In genomic region chr3:142029052-142029642, GRCh38 we compare ENCODE assay signal across 7 cellular contexts.
DNase-seq lines count a peak whose midpoint lies in the region; ATAC-seq and TF ChIP-seq lines count a peak whose summit lies in the region.

No MANE protein-coding gene starts in this region.

- TF ChIP-seq POLR2A in erythroblast (IDR thresholded peaks at IDR 0.05; ENCODE audit: low read length), result peak; percentile 69

- CTCF ChIA-PET in activated CD8-positive, alpha-beta memory T cell treated with anti-CD3 and anti-CD28 coated beads, Interleukin-2, amount 10 ng/mL, durations not matched to agents 7 days and 5 days (lab: Charles Lee), result interaction anchor here (1.1 kb wide), 1 partner anchor 8 kb away, joined by 3 read pairs; no protein-coding TSS in a partner anchor

- H3K27me3 Mint-ChIP-seq in activated CD8-positive, alpha-beta memory T cell treated with anti-CD3 and anti-CD28 coated beads, Interleukin-2, amount 10 ng/mL, durations not matched to agents 7 days and 5 days, result no peaks in the 10 kb centered on the region

- H3F3A ChIP-seq in smooth muscle cell (ENCODE audit: low read depth), result no peaks in the 10 kb centered on the region

- H3K4me1 ChIP-seq in HUES48 (ENCODE audit: control insufficient read depth, insufficient read depth, low read length), result peaks cover 27% of the 10 kb centered on the region
- H3K4me1 ChIP-seq in smooth muscle cell (ENCODE audit: low read depth), result peaks cover 5% of the 10 kb centered on the region

- H3K4me1 Mint-ChIP-seq in activated CD8-positive, alpha-beta memory T cell treated with anti-CD3 and anti-CD28 coated beads, Interleukin-2, amount 10 ng/mL, durations not matched to agents 7 days and 5 days, result peaks cover 16% of the 10 kb centered on the region

- H3K36me3 ChIP-seq in HUES48 (ENCODE audit: control insufficient read depth, insufficient read depth, low read length) (peaks cover 4% of the 10 kb centered on the region), smooth muscle cell (ENCODE audit: low read depth) (no peaks in the 10 kb centered on the region)

- no peaks in the 10 kb centered on the region for H3K9me3 Mint-ChIP-seq in activated CD8-positive, alpha-beta memory T cell treated with anti-CD3 and anti-CD28 coated beads, Interleukin-2, amount 10 ng/mL, durations not matched to agents 7 days and 5 days (ENCODE audit: low read depth)

- DNase-seq in GM20000 (ENCODE audit: low spot score), result peak; percentile 28
- DNase-seq in erythroblast (lab: John Stamatoyannopoulos, UW), result peak; percentile 93 to 95
- no peak for DNase-seq in smooth muscle cell (lab: John Stamatoyannopoulos, UW; ENCODE audit: unreplicated experiment)
- no peak for DNase-seq in GF-D8 (lab: John Stamatoyannopoulos, UW)
- no peak for DNase-seq in activated CD4-positive, alpha-beta T cell treated with anti-CD3 and anti-CD28 coated beads for 4 hours
- no peak for DNase-seq in activated CD8-positive, alpha-beta memory T cell treated with anti-CD3 and anti-CD28 coated beads, Interleukin-2, amount 10 ng/mL, durations not matched to agents 7 days and 5 days

- H3K27ac Mint-ChIP-seq in activated CD8-positive, alpha-beta memory T cell treated with anti-CD3 and anti-CD28 coated beads, Interleukin-2, amount 10 ng/mL, durations not matched to agents 7 days and 5 days, result no peak overlapping the region

- ATAC-seq in activated CD8-positive, alpha-beta memory T cell treated with anti-CD3 and anti-CD28 coated beads, Interleukin-2, amount 10 ng/mL, durations not matched to agents 7 days and 5 days, result no peak

- peak overlapping the region; percentile 81 for H2AFZ ChIP-seq in smooth muscle cell (ENCODE audit: low read depth)

- H3K79me2 ChIP-seq in smooth muscle cell (ENCODE audit: low read depth), result peaks cover 16% of the 10 kb centered on the region

- 44% methylated on average over 3 of the region's 3 CpGs for WGBS in smooth muscle cell (ENCODE audit: low lambda C conversion rate)

- 0 out of 2 replicates have a peak overlapping the region, but pooled peaks have one; percentile 10 for H3K9ac ChIP-seq in HUES48 (ENCODE audit: low read depth, low read length)
- H3K9ac ChIP-seq in smooth muscle cell (ENCODE audit: low read depth), result no peak overlapping the region

- no peaks in the 10 kb centered on the region for H4K20me1 ChIP-seq in smooth muscle cell (ENCODE audit: low read depth)

- H3K27ac ChIP-seq in HUES48 (ENCODE audit: low read depth, low read length), result peak overlapping the region; percentile 69
- no peak overlapping the region for H3K27ac ChIP-seq in smooth muscle cell (ENCODE audit: low read depth)

- peak overlapping the region; percentile 94 for H3K4me2 ChIP-seq in smooth muscle cell

- H3K27me3 ChIP-seq in HUES48 (ENCODE audit: control insufficient read depth, insufficient read depth, low read length), result no peaks in the 10 kb centered on the region
- H3K27me3 ChIP-seq in smooth muscle cell (ENCODE audit: low read depth), result no peaks in the 10 kb centered on the region

- TF ChIP-seq CTCF in GM20000 (IDR thresholded peaks at IDR 0.05; ENCODE audit: extremely low read depth, missing control alignments) (no peak), smooth muscle cell (IDR thresholded peaks at IDR 0.05; ENCODE audit: borderline replicate concordance, insufficient read depth, poor library complexity, severe bottlenecking) (no peak)

- no peaks in the 10 kb centered on the region for H3K36me3 Mint-ChIP-seq in activated CD8-positive, alpha-beta memory T cell treated with anti-CD3 and anti-CD28 coated beads, Interleukin-2, amount 10 ng/mL, durations not matched to agents 7 days and 5 days

- peak overlapping the region; percentile 86; the same call in 1 of the 2 replicates for H3K4me3 ChIP-seq in HUES48 (ENCODE audit: low read depth, low read length)
- no peak overlapping the region for H3K4me3 ChIP-seq in smooth muscle cell

- no peaks in the 10 kb centered on the region for H3K9me3 ChIP-seq in HUES48 (ENCODE audit: control insufficient read depth, insufficient read depth, low read length)
- H3K9me3 ChIP-seq in smooth muscle cell (replicated peaks; ENCODE audit: low read depth), result no peaks in the 10 kb centered on the region

- no peak overlapping the region for H3K4me3 Mint-ChIP-seq in activated CD8-positive, alpha-beta memory T cell treated with anti-CD3 and anti-CD28 coated beads, Interleukin-2, amount 10 ng/mL, durations not matched to agents 7 days and 5 days

Comparison
In these comparisons a context has a peak if more than half of its experiments do, and no peak if none do; other contexts are left out.
1. DNase-seq: peak in GM20000 (single experiment) and erythroblast (2 of 2); none in smooth muscle cell (single experiment), GF-D8 (single experiment), activated CD4-positive, alpha-beta T cell treated with anti-CD3 and anti-CD28 coated beads for 4 hours (0 of 2) and activated CD8-positive, alpha-beta memory T cell treated with anti-CD3 and anti-CD28 coated beads, Interleukin-2, amount 10 ng/mL, durations not matched to agents 7 days and 5 days (single experiment).